In genomic region chr1:179026813-179027664, GRCh38 we compare ENCODE assay signal across 8 cellular contexts. TPM values are rescaled to one million over a fixed set of nuclear protein-coding genes. Genes with fewer than 3 reads are reported as not detected.
DNase-seq lines count a peak whose midpoint lies in the region; ATAC-seq and TF ChIP-seq lines count a peak whose summit lies in the region.

No MANE protein-coding gene starts in this region.

- H3K4me3 ChIP-seq in BLaER1 (peak overlapping the region; percentile 97), coronary artery (peak overlapping the region; percentile 90)

- TF ChIP-seq CTCF in coronary artery (IDR thresholded peaks at IDR 0.05): no peak
- TF ChIP-seq CTCF in natural killer cell (IDR thresholded peaks at IDR 0.05): no peak

- H3K36me3 ChIP-seq in BLaER1: no peaks in the 10 kb centered on the region
- no peaks in the 10 kb centered on the region for H3K36me3 ChIP-seq in KOPT-K1 (ENCODE audit: insufficient read depth, low read length)

- peaks cover 37% of the 10 kb centered on the region for H3K4me1 ChIP-seq in BLaER1

- no peaks in the 10 kb centered on the region for H3K9me3 Mint-ChIP-seq in natural killer cell

- H3K9ac ChIP-seq in BLaER1: peak overlapping the region; percentile 94

- H3K27me3 Mint-ChIP-seq in natural killer cell (ENCODE audit: low read depth in 2 of 2): peaks cover under 1 to 8% of the 10 kb centered on the region in 2 donors

- intact Hi-C loops in natural killer cell (cut with micrococcal nuclease): loop anchor here (5.0 kb wide), 3 partner anchors 265 to 855 kb away; partner anchors contain the start of genes AXDND1, SOAT1 and TOR1AIP1

- peak overlapping the region; percentile 88 for H3K4me2 ChIP-seq in BLaER1

- H3K27me3 ChIP-seq in BLaER1: no peaks in the 10 kb centered on the region

- H3K4me1 Mint-ChIP-seq in natural killer cell: peaks cover 56 to 57% of the 10 kb centered on the region in 2 donors

- H4K20me1 ChIP-seq in BLaER1: peaks cover 46% of the 10 kb centered on the region

- no peak for DNase-seq in coronary artery (ENCODE audit: low spot score)
- DNase-seq in natural killer cell: no peak
- no peak for DNase-seq in NCI-H128 (lab: John Stamatoyannopoulos, UW; ENCODE audit: unreplicated experiment)
- DNase-seq in stimulated activated CD4-positive, alpha-beta T cell treated with anti-CD3 and anti-CD28 coated beads, Interleukin-12 subunit alpha, Interleukin-12 subunit beta, amount 100 ng/mL, for 4 hours: no peak
- DNase-seq in left lobe of liver (ENCODE audit: low spot score): no peak

- H3K27ac ChIP-seq in BLaER1 (peak overlapping the region; percentile 96), KOPT-K1 (ENCODE audit: low read depth, low read length, poor library complexity, severe bottlenecking) (peak overlapping the region; percentile 91), coronary artery (peak overlapping the region; percentile 79 to 91)

- H3K9me3 ChIP-seq in BLaER1 (no peaks in the 10 kb centered on the region), KOPT-K1 (ENCODE audit: insufficient read depth, low read length, poor library complexity, severe bottlenecking) (no peaks in the 10 kb centered on the region)

- H3K36me3 Mint-ChIP-seq in natural killer cell: no peaks in the 10 kb centered on the region

- peak overlapping the region; percentile 84 to 95 for H3K27ac Mint-ChIP-seq in natural killer cell

- peak overlapping the region; percentile 93 for H3K4me3 Mint-ChIP-seq in natural killer cell

- ATAC-seq in natural killer cell: no peak
- no peak for ATAC-seq in left lobe of liver
- no peak for ATAC-seq in GM19324 (IDR thresholded peaks at IDR 0.05; ENCODE audit: low FRiP score, unreplicated experiment)

RNA-seq across cellular contexts. Expression of gene FAM20B, which starts 1.3 kb away (rescaled TPM):
- total RNA-seq in natural killer cell: 10 to 100 TPM; 27.6 to 35.2 (median 29.0) TPM
- total RNA-seq in left lobe of liver: 19.9 TPM

RNA-seq across cellular contexts. Expression of gene TOR3A, which starts 54.8 kb away (rescaled TPM):
- total RNA-seq in natural killer cell: 10 to 100 TPM; 22.7 to 33.3 (median 29.0) TPM
- total RNA-seq in left lobe of liver: 13.8 TPM
